Comparison of ENCODE assay signal across 9 cellular contexts in genomic region chr2:224894356-224894755, GRCh38.
DNase-seq lines count a peak whose midpoint lies in the region; ATAC-seq and TF ChIP-seq lines count a peak whose summit lies in the region.
"Had no signal": no experiment of that assay in that cellular context is flagged by ENCODE, and none has a peak within 500 bp of the region (broad histone marks: within the 10 kb centered on the region; RNA-seq: fewer than 3 reads in every experiment).

No MANE protein-coding gene starts in this region.

- no peak for TF ChIP-seq CTCF in NB4 (IDR thresholded peaks at IDR 0.05; ENCODE audit: low read depth, low read length)

- H3K27ac ChIP-seq in caudate nucleus (ENCODE audit: low read depth, low read length): no peak overlapping the region

- DNase-seq in NB4 (ENCODE audit: low read depth): peak; percentile 85
- DNase-seq in midbrain (lab: John Stamatoyannopoulos, UW): peak; percentile 55
- DNase-seq in epidermal melanocyte (ENCODE audit: insufficient read length, low spot score): no peak
- no peak for DNase-seq in NCI-H748 treated with DMSO at 0.1 percent for 48 hours (lab: John Stamatoyannopoulos, UW)
- DNase-seq in NCI-H446 (lab: John Stamatoyannopoulos, UW): no peak
- DNase-seq in caudate nucleus (lab: John Stamatoyannopoulos, UW): no peak
- DNase-seq: IMR-90 had no signal

- no peak for TF ChIP-seq POLR2A in NB4 (IDR thresholded peaks at IDR 0.05; ENCODE audit: extremely low read depth, insufficient read length)

- no peak overlapping the region for H3K4me3 ChIP-seq in NB4 (ENCODE audit: low read depth, low read length)

- ATAC-seq in GM18861 (IDR thresholded peaks at IDR 0.05; ENCODE audit: unreplicated experiment): peak; percentile 89
- ATAC-seq in HG02610 (IDR thresholded peaks at IDR 0.05; ENCODE audit: unreplicated experiment): peak; percentile 84

Comparison
In these comparisons a context has a peak if more than half of its experiments do, and no peak if none do; other contexts are left out.
1. DNase-seq: peak in NB4 (single experiment) and midbrain (single experiment); none in epidermal melanocyte (single experiment), NCI-H748 treated with DMSO at 0.1 percent for 48 hours (single experiment), NCI-H446 (0 of 2) and caudate nucleus (0 of 61).